ENCODE assay signal across 8 cellular contexts in genomic region chr11:2929511-2929879, GRCh38. TPM values are rescaled to one million over a fixed set of nuclear protein-coding genes. Genes with fewer than 3 reads are reported as not detected.
DNase-seq lines count a peak whose midpoint lies in the region; ATAC-seq and TF ChIP-seq lines count a peak whose summit lies in the region.

No MANE protein-coding gene starts in this region.

- H3K27me3 ChIP-seq in Caco-2 (replicated peaks; ENCODE audit: control insufficient read depth, insufficient read depth, low read length): 0 out of 2 replicates have a peak, but pooled peaks cover 2% of the 10 kb centered on the region
- H3K27me3 ChIP-seq in iPS-18a (ENCODE audit: control insufficient read depth, insufficient read depth, low read length): peaks cover 49% of the 10 kb centered on the region
- H3K27me3 ChIP-seq in uterus: no peaks in the 10 kb centered on the region

- intact Hi-C loops in Caco-2 (cut with micrococcal nuclease; ENCODE audit: unreplicated experiment): no loop called here
- intact Hi-C loops in uterus (cut with DNase I; ENCODE audit: low total_unique reads): no loop called here

- no TSS peak for BruUV-seq in Caco-2 (replicated peaks; lab: Mats Ljungman, UMichigan)

- H3K9me3 Mint-ChIP-seq in Caco-2 (ENCODE audit: unreplicated experiment): no peaks in the 10 kb centered on the region

- H3K9ac ChIP-seq in iPS-18a (ENCODE audit: low read length): no peak overlapping the region

- no peak for TF ChIP-seq POLR2A in uterus (IDR thresholded peaks at IDR 0.05)

- H3K36me3 ChIP-seq in Caco-2 (ENCODE audit: control insufficient read depth, insufficient read depth, low read length) (no peaks in the 10 kb centered on the region), iPS-18a (ENCODE audit: control insufficient read depth, low read depth, low read length) (no peaks in the 10 kb centered on the region), uterus (no peaks in the 10 kb centered on the region)

- POLR2A ChIA-PET in Caco-2 (lab: Charles Lee): interaction anchor here (0.6 to 2.1 kb wide), 5 partner anchors 9 to 529 kb away, joined by 3 to 16 read pairs (median 6); partner anchors contain the start of gene TSSC4

- no peak for TF ChIP-seq CTCF in Caco-2 (IDR thresholded peaks at IDR 0.05; ENCODE audit: insufficient read depth in 1 of 2, low read depth in 1 of 2, low read length in 1 of 2, severe bottlenecking in 1 of 2, unreplicated experiment in 1 of 2)
- no peak for TF ChIP-seq CTCF in uterus (IDR thresholded peaks at IDR 0.05)

- H3K4me3 Mint-ChIP-seq in Caco-2 (ENCODE audit: unreplicated experiment): peak overlapping the region; percentile 73

- CTCF ChIA-PET in Caco-2 (lab: Charles Lee): interaction anchor here (0.6 to 2.3 kb wide), 14 partner anchors 9 to 509 kb away, joined by 3 to 16 read pairs (median 4); partner anchors contain the start of gene NAP1L4

- DNase-seq in Caco-2: peak; percentile 77 to 79
- DNase-seq in NCI-H226: peak; percentile 82
- DNase-seq in amniotic epithelial cell (ENCODE audit: low read depth): peak; percentile 74
- DNase-seq in stimulated activated CD8-positive, alpha-beta memory T cell treated with anti-CD3 and anti-CD28 coated beads, Interleukin-15, amount 100 ng/mL, for 48 hours (ENCODE audit: low read depth in 2 of 2): peak; percentile 39 to 44
- no peak for DNase-seq in NCI-H524 (lab: John Stamatoyannopoulos, UW)
- DNase-seq in uterus: no peak

- H3K27ac ChIP-seq in iPS-18a (ENCODE audit: low read length) (no peak overlapping the region), uterus (no peak overlapping the region)

- no peak for ATAC-seq in GM18858 (IDR thresholded peaks at IDR 0.05; ENCODE audit: unreplicated experiment)

- H3K27me3 Mint-ChIP-seq in Caco-2 (ENCODE audit: insufficient read depth, unreplicated experiment): no peaks in the 10 kb centered on the region

- H3K9me3 ChIP-seq in Caco-2: no peaks in the 10 kb centered on the region
- H3K9me3 ChIP-seq in iPS-18a (ENCODE audit: control insufficient read depth, low read depth, low read length): no peaks in the 10 kb centered on the region
- no peaks in the 10 kb centered on the region for H3K9me3 ChIP-seq in uterus

- peaks cover 33% of the 10 kb centered on the region for H3K36me3 Mint-ChIP-seq in Caco-2 (ENCODE audit: insufficient read depth, unreplicated experiment)

- peak overlapping the region; percentile 91 for H3K4me3 ChIP-seq in Caco-2 (ENCODE audit: low read depth, low read length)
- peak overlapping the region; percentile 54 for H3K4me3 ChIP-seq in iPS-18a (ENCODE audit: low read length)
- H3K4me3 ChIP-seq in uterus: peak overlapping the region in 1 of 2 donors; percentile 38

- H3K4me1 ChIP-seq in Caco-2: peaks cover 19% of the 10 kb centered on the region
- no peaks in the 10 kb centered on the region for H3K4me1 ChIP-seq in iPS-18a (ENCODE audit: control insufficient read depth, low read depth, low read length)
- peaks cover 0 to 18% of the 10 kb centered on the region in 2 donors for H3K4me1 ChIP-seq in uterus

- H3K27ac Mint-ChIP-seq in Caco-2 (ENCODE audit: unreplicated experiment): peak overlapping the region; percentile 82

- no peaks in the 10 kb centered on the region for H3K4me1 Mint-ChIP-seq in Caco-2 (ENCODE audit: low read depth, unreplicated experiment)

RNA-seq across cellular contexts. Expression of gene PHLDA2, which starts 0.3 kb away (rescaled TPM):
- total RNA-seq in Caco-2 (2022): 18.7 and 19.1 TPM in 2 replicates
- total RNA-seq in uterus: 1 to 10 TPM in 1 of 4 donors, not detected in 3; 5.2 TPM

RNA-seq across cellular contexts. Expression of gene CDKN1C, which starts 43.9 kb away (rescaled TPM):
- total RNA-seq in Caco-2 (2022) (15.0 and 25.5 TPM in 2 replicates), uterus (100 to 1,000 TPM in 1 of 4 donors, 10 to 100 TPM in 3; 42.0 to 213 (median 71.7) TPM)

Comparison
In these comparisons a context has a peak if more than half of its experiments do, and no peak if none do; other contexts are left out.
1. DNase-seq: peak in Caco-2 (2 of 2), NCI-H226 (single experiment), amniotic epithelial cell (single experiment) and stimulated activated CD8-positive, alpha-beta memory T cell treated with anti-CD3 and anti-CD28 coated beads, Interleukin-15, amount 100 ng/mL, for 48 hours (2 of 2); none in NCI-H524 (0 of 2) and uterus (0 of 2).